Comparison of ENCODE assay signal across 1 cellular context in the genomic region with DNA sequence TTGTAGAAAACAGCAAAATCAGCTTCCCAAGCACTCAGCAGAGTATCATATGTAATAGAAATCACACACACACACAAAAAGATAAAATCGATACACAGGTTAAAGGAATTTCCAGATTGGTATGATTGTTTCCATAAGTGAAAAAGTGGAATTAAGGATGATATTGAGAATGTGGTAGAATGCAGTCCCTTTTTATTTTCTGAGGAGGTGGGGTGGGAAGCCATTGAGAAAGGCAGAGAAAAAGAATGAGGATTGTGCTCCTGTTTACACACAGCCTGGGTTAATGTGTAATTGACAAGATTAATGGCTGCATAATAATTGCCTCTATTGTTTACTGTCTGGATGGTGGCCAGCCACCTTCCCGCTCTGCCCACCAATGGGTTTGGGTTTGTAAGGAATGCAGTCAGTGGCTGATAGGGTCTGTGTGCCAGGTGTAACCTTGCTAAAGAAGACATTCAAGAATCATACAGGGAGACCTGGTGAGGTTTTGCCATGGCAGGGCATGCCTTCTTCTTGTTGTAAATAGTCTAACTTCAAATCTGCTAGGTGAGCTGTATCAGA.
TF ChIP-seq lines count a peak whose summit lies in the region.

No MANE protein-coding gene starts in this region.

TF ChIP-seq in HepG2, 621 proteins besides CTCF, POLR2A, EP300 and RAD21 (continued from another document and continues in another):
- TF ChIP-seq, protein P1, sequence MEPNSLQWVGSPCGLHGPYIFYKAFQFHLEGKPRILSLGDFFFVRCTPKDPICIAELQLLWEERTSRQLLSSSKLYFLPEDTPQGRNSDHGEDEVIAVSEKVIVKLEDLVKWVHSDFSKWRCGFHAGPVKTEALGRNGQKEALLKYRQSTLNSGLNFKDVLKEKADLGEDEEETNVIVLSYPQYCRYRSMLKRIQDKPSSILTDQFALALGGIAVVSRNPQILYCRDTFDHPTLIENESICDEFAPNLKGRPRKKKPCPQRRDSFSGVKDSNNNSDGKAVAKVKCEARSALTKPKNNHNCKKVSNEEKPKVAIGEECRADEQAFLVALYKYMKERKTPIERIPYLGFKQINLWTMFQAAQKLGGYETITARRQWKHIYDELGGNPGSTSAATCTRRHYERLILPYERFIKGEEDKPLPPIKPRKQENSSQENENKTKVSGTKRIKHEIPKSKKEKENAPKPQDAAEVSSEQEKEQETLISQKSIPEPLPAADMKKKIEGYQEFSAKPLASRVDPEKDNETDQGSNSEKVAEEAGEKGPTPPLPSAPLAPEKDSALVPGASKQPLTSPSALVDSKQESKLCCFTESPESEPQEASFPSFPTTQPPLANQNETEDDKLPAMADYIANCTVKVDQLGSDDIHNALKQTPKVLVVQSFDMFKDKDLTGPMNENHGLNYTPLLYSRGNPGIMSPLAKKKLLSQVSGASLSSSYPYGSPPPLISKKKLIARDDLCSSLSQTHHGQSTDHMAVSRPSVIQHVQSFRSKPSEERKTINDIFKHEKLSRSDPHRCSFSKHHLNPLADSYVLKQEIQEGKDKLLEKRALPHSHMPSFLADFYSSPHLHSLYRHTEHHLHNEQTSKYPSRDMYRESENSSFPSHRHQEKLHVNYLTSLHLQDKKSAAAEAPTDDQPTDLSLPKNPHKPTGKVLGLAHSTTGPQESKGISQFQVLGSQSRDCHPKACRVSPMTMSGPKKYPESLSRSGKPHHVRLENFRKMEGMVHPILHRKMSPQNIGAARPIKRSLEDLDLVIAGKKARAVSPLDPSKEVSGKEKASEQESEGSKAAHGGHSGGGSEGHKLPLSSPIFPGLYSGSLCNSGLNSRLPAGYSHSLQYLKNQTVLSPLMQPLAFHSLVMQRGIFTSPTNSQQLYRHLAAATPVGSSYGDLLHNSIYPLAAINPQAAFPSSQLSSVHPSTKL (CRISPR knock-in tag; IDR thresholded peaks at IDR 0.05) = peak; percentile 89
- TF ChIP-seq SCMH1 (CRISPR knock-in tag; IDR thresholded peaks at IDR 0.05; ENCODE audit: borderline replicate concordance) = no peak
- TF ChIP-seq, protein P2, sequence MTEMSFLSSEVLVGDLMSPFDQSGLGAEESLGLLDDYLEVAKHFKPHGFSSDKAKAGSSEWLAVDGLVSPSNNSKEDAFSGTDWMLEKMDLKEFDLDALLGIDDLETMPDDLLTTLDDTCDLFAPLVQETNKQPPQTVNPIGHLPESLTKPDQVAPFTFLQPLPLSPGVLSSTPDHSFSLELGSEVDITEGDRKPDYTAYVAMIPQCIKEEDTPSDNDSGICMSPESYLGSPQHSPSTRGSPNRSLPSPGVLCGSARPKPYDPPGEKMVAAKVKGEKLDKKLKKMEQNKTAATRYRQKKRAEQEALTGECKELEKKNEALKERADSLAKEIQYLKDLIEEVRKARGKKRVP (CRISPR knock-in tag; IDR thresholded peaks at IDR 0.05) = no peak
- TF ChIP-seq, protein P3, sequence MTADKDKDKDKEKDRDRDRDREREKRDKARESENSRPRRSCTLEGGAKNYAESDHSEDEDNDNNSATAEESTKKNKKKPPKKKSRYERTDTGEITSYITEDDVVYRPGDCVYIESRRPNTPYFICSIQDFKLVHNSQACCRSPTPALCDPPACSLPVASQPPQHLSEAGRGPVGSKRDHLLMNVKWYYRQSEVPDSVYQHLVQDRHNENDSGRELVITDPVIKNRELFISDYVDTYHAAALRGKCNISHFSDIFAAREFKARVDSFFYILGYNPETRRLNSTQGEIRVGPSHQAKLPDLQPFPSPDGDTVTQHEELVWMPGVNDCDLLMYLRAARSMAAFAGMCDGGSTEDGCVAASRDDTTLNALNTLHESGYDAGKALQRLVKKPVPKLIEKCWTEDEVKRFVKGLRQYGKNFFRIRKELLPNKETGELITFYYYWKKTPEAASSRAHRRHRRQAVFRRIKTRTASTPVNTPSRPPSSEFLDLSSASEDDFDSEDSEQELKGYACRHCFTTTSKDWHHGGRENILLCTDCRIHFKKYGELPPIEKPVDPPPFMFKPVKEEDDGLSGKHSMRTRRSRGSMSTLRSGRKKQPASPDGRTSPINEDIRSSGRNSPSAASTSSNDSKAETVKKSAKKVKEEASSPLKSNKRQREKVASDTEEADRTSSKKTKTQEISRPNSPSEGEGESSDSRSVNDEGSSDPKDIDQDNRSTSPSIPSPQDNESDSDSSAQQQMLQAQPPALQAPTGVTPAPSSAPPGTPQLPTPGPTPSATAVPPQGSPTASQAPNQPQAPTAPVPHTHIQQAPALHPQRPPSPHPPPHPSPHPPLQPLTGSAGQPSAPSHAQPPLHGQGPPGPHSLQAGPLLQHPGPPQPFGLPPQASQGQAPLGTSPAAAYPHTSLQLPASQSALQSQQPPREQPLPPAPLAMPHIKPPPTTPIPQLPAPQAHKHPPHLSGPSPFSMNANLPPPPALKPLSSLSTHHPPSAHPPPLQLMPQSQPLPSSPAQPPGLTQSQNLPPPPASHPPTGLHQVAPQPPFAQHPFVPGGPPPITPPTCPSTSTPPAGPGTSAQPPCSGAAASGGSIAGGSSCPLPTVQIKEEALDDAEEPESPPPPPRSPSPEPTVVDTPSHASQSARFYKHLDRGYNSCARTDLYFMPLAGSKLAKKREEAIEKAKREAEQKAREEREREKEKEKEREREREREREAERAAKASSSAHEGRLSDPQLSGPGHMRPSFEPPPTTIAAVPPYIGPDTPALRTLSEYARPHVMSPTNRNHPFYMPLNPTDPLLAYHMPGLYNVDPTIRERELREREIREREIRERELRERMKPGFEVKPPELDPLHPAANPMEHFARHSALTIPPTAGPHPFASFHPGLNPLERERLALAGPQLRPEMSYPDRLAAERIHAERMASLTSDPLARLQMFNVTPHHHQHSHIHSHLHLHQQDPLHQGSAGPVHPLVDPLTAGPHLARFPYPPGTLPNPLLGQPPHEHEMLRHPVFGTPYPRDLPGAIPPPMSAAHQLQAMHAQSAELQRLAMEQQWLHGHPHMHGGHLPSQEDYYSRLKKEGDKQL (CRISPR knock-in tag; IDR thresholded peaks at IDR 0.05; ENCODE audit: low read depth) = 0 out of 2 replicates have a peak, but pooled peaks have one; percentile 27
- TF ChIP-seq, protein P4, sequence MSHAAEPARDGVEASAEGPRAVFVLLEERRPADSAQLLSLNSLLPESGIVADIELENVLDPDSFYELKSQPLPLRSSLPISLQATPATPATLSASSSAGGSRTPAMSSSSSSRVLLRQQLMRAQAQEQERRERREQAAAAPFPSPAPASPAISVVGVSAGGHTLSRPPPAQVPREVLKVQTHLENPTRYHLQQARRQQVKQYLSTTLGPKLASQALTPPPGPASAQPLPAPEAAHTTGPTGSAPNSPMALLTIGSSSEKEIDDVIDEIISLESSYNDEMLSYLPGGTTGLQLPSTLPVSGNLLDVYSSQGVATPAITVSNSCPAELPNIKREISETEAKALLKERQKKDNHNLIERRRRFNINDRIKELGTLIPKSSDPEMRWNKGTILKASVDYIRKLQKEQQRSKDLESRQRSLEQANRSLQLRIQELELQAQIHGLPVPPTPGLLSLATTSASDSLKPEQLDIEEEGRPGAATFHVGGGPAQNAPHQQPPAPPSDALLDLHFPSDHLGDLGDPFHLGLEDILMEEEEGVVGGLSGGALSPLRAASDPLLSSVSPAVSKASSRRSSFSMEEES (CRISPR knock-in tag; IDR thresholded peaks at IDR 0.05) = 0 out of 2 replicates have a peak, but pooled peaks have one; percentile 21
- TF ChIP-seq, protein P5, sequence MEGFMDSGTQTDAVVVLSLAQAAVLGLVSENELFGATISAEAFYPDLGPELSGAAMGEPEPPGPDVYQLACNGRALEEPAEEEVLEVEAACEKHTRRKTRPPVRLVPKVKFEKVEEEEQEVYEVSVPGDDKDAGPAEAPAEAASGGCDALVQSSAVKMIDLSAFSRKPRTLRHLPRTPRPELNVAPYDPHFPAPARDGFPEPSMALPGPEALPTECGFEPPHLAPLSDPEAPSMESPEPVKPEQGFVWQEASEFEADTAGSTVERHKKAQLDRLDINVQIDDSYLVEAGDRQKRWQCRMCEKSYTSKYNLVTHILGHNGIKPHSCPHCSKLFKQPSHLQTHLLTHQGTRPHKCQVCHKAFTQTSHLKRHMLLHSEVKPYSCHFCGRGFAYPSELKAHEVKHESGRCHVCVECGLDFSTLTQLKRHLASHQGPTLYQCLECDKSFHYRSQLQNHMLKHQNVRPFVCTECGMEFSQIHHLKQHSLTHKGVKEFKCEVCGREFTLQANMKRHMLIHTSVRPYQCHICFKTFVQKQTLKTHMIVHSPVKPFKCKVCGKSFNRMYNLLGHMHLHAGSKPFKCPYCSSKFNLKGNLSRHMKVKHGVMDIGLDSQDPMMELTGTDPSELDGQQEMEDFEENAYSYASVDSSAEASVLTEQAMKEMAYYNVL (CRISPR knock-in tag; IDR thresholded peaks at IDR 0.05; ENCODE audit: borderline replicate concordance) = 0 out of 2 replicates have a peak, but pooled peaks have one; percentile 17
- TF ChIP-seq BCL6 (CRISPR knock-in tag; IDR thresholded peaks at IDR 0.05) = peak; percentile 73
- TF ChIP-seq, protein P6, sequence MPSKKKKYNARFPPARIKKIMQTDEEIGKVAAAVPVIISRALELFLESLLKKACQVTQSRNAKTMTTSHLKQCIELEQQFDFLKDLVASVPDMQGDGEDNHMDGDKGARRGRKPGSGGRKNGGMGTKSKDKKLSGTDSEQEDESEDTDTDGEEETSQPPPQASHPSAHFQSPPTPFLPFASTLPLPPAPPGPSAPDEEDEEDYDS (CRISPR knock-in tag; IDR thresholded peaks at IDR 0.05) = peak; percentile 52; the same call in 1 of the 2 replicates
- TF ChIP-seq, protein P7, sequence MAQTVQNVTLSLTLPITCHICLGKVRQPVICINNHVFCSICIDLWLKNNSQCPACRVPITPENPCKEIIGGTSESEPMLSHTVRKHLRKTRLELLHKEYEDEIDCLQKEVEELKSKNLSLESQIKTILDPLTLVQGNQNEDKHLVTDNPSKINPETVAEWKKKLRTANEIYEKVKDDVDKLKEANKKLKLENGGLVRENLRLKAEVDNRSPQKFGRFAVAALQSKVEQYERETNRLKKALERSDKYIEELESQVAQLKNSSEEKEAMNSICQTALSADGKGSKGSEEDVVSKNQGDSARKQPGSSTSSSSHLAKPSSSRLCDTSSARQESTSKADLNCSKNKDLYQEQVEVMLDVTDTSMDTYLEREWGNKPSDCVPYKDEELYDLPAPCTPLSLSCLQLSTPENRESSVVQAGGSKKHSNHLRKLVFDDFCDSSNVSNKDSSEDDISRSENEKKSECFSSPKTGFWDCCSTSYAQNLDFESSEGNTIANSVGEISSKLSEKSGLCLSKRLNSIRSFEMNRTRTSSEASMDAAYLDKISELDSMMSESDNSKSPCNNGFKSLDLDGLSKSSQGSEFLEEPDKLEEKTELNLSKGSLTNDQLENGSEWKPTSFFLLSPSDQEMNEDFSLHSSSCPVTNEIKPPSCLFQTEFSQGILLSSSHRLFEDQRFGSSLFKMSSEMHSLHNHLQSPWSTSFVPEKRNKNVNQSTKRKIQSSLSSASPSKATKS (CRISPR knock-in tag; IDR thresholded peaks at IDR 0.05) = no peak
- no peak for TF ChIP-seq ZNF460 (CRISPR knock-in tag; IDR thresholded peaks at IDR 0.05; ENCODE audit: borderline replicate concordance)
- no peak for TF ChIP-seq ZKSCAN1 (IDR thresholded peaks at IDR 0.05; ENCODE audit: low read length)
- TF ChIP-seq, protein P8, sequence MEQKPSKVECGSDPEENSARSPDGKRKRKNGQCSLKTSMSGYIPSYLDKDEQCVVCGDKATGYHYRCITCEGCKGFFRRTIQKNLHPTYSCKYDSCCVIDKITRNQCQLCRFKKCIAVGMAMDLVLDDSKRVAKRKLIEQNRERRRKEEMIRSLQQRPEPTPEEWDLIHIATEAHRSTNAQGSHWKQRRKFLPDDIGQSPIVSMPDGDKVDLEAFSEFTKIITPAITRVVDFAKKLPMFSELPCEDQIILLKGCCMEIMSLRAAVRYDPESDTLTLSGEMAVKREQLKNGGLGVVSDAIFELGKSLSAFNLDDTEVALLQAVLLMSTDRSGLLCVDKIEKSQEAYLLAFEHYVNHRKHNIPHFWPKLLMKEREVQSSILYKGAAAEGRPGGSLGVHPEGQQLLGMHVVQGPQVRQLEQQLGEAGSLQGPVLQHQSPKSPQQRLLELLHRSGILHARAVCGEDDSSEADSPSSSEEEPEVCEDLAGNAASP (CRISPR knock-in tag; IDR thresholded peaks at IDR 0.05; ENCODE audit: borderline replicate concordance) = 0 out of 2 replicates have a peak, but pooled peaks have one; percentile 13
- no peak for TF ChIP-seq CREB1 (IDR thresholded peaks at IDR 0.05)
- TF ChIP-seq CREB1 (CRISPR knock-in tag; IDR thresholded peaks at IDR 0.05) = peak; percentile 54; the same call in 1 of the 2 replicates
- no peak for TF ChIP-seq ZNF354B (CRISPR knock-in tag; IDR thresholded peaks at IDR 0.05)
- peak; percentile 70; the same call in 1 of the 2 replicates for TF ChIP-seq FOXK1 (CRISPR knock-in tag; IDR thresholded peaks at IDR 0.05; ENCODE audit: borderline replicate concordance, low read depth)
- no peak for TF ChIP-seq ZNF230 (CRISPR knock-in tag; IDR thresholded peaks at IDR 0.05)
- TF ChIP-seq ZNF839 (CRISPR knock-in tag; IDR thresholded peaks at IDR 0.05; ENCODE audit: borderline replicate concordance) = no peak
- TF ChIP-seq HOXA3 (CRISPR knock-in tag; IDR thresholded peaks at IDR 0.05) = peak; percentile 49; the same call in 1 of the 2 replicates
- TF ChIP-seq, protein P9, sequence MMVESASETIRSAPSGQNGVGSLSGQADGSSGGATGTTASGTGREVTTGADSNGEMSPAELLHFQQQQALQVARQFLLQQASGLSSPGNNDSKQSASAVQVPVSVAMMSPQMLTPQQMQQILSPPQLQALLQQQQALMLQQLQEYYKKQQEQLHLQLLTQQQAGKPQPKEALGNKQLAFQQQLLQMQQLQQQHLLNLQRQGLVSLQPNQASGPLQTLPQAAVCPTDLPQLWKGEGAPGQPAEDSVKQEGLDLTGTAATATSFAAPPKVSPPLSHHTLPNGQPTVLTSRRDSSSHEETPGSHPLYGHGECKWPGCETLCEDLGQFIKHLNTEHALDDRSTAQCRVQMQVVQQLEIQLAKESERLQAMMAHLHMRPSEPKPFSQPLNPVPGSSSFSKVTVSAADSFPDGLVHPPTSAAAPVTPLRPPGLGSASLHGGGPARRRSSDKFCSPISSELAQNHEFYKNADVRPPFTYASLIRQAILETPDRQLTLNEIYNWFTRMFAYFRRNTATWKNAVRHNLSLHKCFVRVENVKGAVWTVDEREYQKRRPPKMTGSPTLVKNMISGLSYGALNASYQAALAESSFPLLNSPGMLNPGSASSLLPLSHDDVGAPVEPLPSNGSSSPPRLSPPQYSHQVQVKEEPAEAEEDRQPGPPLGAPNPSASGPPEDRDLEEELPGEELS (CRISPR knock-in tag; IDR thresholded peaks at IDR 0.05) = peak; percentile 87
- TF ChIP-seq GATAD2A (CRISPR knock-in tag; IDR thresholded peaks at IDR 0.05) = peak; percentile 87
- TF ChIP-seq, protein P10, sequence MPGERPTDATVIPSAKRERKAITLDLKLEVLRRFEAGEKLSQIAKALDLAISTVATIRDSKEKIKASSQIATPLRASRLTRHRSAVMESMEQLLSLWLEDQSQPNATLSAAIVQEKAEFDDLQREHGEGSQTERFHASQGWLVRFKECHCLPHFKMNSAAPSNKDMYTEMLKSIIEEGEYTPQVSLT (CRISPR knock-in tag; IDR thresholded peaks at IDR 0.05; ENCODE audit: borderline replicate concordance, low read depth) = no peak
